ENCODE assay signal across 2 cellular contexts in the genomic region with DNA sequence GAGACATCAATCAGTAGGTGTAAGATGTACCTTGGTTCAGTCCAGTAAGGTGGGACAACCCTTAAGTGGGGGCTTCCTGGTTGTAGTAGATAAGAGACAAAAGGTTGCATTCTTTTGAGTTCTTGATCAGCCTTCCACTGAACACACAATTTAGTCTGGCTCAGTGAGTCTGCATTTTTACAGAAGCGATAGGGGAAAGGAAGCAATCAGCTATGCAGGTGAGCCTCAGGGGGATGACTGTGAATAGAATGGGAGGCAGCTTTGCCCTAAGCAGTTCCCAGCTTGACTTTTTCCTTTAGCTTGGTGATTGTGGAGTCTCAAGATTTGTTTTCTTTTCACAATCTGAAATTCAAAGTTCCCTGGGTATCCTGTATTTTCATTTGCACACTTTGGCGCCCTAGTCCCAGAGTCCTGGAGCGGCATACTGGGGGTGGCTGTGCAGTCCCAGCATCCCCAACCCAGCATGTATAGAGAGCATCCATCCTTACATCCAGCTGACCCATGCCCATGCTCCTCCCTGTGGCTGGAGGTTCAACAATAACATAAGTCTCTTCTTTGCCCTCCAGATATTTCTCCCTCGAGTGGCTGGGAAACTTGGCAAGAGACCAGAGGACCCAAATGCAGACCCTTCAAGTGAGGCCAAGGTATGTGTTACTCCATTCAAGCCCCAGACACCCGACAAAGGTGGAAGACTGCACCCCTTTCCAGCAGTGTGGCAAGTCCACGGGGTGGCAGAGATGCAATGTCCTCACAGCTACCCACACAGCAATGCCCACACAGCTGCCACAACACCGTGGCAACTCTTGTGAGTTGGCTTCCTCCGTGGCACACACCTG.
TF ChIP-seq lines count a peak whose summit lies in the region.

No MANE protein-coding gene starts in this region.

TF ChIP-seq in A549, 52 proteins besides CTCF, POLR2A, EP300 and RAD21:
- TF ChIP-seq NFE2L2 (conservative IDR thresholded peaks at IDR 0.05; ENCODE audit: low read length) (no peak), MYC (IDR thresholded peaks at IDR 0.05; ENCODE audit: borderline replicate concordance, low read length) (no peak), ZC3H11A (IDR thresholded peaks at IDR 0.05) (no peak), ZFP36 (IDR thresholded peaks at IDR 0.05; ENCODE audit: borderline replicate concordance, partially characterized antibody) (no peak), MAFK (IDR thresholded peaks at IDR 0.05; ENCODE audit: partially characterized antibody) (no peak), SREBF2 (IDR thresholded peaks at IDR 0.05) (no peak), NPAS2 (CRISPR knock-in tag; IDR thresholded peaks at IDR 0.05; ENCODE audit: borderline replicate concordance) (no peak)
- TF ChIP-seq, protein P1, sequence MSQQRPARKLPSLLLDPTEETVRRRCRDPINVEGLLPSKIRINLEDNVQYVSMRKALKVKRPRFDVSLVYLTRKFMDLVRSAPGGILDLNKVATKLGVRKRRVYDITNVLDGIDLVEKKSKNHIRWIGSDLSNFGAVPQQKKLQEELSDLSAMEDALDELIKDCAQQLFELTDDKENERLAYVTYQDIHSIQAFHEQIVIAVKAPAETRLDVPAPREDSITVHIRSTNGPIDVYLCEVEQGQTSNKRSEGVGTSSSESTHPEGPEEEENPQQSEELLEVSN (IDR thresholded peaks at IDR 0.05; ENCODE audit: borderline replicate concordance, low read depth) = no peak

TF ChIP-seq in GM12878, 131 proteins besides CTCF, POLR2A, EP300 and RAD21:
- TF ChIP-seq SREBF2 (IDR thresholded peaks at IDR 0.05; ENCODE audit: low read length) = no peak
- TF ChIP-seq, protein P2, sequence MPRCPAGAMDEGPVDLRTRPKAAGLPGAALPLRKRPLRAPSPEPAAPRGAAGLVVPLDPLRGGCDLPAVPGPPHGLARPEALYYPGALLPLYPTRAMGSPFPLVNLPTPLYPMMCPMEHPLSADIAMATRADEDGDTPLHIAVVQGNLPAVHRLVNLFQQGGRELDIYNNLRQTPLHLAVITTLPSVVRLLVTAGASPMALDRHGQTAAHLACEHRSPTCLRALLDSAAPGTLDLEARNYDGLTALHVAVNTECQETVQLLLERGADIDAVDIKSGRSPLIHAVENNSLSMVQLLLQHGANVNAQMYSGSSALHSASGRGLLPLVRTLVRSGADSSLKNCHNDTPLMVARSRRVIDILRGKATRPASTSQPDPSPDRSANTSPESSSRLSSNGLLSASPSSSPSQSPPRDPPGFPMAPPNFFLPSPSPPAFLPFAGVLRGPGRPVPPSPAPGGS (IDR thresholded peaks at IDR 0.05; ENCODE audit: borderline replicate concordance, insufficient read depth, low read depth, low read length, poor library complexity, severe bottlenecking) = no peak
- no peak for TF ChIP-seq NFXL1 (IDR thresholded peaks at IDR 0.05; ENCODE audit: borderline replicate concordance)
- no peak for TF ChIP-seq SPI1 (IDR thresholded peaks at IDR 0.05; ENCODE audit: borderline replicate concordance, insufficient read depth, low read depth, low read length)
- TF ChIP-seq, protein P3, sequence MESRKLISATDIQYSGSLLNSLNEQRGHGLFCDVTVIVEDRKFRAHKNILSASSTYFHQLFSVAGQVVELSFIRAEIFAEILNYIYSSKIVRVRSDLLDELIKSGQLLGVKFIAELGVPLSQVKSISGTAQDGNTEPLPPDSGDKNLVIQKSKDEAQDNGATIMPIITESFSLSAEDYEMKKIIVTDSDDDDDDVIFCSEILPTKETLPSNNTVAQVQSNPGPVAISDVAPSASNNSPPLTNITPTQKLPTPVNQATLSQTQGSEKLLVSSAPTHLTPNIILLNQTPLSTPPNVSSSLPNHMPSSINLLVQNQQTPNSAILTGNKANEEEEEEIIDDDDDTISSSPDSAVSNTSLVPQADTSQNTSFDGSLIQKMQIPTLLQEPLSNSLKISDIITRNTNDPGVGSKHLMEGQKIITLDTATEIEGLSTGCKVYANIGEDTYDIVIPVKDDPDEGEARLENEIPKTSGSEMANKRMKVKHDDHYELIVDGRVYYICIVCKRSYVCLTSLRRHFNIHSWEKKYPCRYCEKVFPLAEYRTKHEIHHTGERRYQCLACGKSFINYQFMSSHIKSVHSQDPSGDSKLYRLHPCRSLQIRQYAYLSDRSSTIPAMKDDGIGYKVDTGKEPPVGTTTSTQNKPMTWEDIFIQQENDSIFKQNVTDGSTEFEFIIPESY (IDR thresholded peaks at IDR 0.05) = no peak
- no peak for TF ChIP-seq ZNF217 (IDR thresholded peaks at IDR 0.05)
- TF ChIP-seq, protein P4, sequence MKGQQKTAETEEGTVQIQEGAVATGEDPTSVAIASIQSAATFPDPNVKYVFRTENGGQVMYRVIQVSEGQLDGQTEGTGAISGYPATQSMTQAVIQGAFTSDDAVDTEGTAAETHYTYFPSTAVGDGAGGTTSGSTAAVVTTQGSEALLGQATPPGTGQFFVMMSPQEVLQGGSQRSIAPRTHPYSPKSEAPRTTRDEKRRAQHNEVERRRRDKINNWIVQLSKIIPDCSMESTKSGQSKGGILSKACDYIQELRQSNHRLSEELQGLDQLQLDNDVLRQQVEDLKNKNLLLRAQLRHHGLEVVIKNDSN (IDR thresholded peaks at IDR 0.05; ENCODE audit: borderline replicate concordance, extremely low read length, insufficient read depth, low read depth, low read length) = no peak
- TF ChIP-seq, protein P5, sequence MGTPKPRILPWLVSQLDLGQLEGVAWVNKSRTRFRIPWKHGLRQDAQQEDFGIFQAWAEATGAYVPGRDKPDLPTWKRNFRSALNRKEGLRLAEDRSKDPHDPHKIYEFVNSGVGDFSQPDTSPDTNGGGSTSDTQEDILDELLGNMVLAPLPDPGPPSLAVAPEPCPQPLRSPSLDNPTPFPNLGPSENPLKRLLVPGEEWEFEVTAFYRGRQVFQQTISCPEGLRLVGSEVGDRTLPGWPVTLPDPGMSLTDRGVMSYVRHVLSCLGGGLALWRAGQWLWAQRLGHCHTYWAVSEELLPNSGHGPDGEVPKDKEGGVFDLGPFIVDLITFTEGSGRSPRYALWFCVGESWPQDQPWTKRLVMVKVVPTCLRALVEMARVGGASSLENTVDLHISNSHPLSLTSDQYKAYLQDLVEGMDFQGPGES (IDR thresholded peaks at IDR 0.05) = no peak
- TF ChIP-seq, protein P6, sequence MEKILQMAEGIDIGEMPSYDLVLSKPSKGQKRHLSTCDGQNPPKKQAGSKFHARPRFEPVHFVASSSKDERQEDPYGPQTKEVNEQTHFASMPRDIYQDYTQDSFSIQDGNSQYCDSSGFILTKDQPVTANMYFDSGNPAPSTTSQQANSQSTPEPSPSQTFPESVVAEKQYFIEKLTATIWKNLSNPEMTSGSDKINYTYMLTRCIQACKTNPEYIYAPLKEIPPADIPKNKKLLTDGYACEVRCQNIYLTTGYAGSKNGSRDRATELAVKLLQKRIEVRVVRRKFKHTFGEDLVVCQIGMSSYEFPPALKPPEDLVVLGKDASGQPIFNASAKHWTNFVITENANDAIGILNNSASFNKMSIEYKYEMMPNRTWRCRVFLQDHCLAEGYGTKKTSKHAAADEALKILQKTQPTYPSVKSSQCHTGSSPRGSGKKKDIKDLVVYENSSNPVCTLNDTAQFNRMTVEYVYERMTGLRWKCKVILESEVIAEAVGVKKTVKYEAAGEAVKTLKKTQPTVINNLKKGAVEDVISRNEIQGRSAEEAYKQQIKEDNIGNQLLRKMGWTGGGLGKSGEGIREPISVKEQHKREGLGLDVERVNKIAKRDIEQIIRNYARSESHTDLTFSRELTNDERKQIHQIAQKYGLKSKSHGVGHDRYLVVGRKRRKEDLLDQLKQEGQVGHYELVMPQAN (conservative IDR thresholded peaks at IDR 0.05) = no peak
- no peak for TF ChIP-seq CHD1 (IDR thresholded peaks at IDR 0.05; ENCODE audit: low read depth, low read length)
- TF ChIP-seq, protein P7, sequence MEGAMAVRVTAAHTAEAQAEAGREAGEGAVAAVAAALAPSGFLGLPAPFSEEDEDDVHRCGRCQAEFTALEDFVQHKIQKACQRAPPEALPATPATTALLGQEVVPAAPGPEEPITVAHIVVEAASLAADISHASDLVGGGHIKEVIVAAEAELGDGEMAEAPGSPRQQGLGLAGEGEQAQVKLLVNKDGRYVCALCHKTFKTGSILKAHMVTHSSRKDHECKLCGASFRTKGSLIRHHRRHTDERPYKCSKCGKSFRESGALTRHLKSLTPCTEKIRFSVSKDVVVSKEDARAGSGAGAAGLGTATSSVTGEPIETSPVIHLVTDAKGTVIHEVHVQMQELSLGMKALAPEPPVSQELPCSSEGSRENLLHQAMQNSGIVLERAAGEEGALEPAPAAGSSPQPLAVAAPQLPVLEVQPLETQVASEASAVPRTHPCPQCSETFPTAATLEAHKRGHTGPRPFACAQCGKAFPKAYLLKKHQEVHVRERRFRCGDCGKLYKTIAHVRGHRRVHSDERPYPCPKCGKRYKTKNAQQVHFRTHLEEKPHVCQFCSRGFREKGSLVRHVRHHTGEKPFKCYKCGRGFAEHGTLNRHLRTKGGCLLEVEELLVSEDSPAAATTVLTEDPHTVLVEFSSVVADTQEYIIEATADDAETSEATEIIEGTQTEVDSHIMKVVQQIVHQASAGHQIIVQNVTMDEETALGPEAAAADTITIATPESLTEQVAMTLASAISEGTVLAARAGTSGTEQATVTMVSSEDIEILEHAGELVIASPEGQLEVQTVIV (IDR thresholded peaks at IDR 0.05; ENCODE audit: borderline replicate concordance, partially characterized antibody) = no peak
- TF ChIP-seq STAT3 (IDR thresholded peaks at IDR 0.05; ENCODE audit: low read depth, low read length) = no peak
- no peak for TF ChIP-seq NFYA (IDR thresholded peaks at IDR 0.05; ENCODE audit: borderline replicate concordance, low read depth, low read length)
TF ChIP-seq in GM12878: peak in this region for 0.
